23 cellular contexts compared by ENCODE assay signal in genomic region chr4:10534820-10535219, GRCh38.
DNase-seq lines count a peak whose midpoint lies in the region; ATAC-seq and TF ChIP-seq lines count a peak whose summit lies in the region.
"Had no signal": no experiment of that assay in that cellular context is flagged by ENCODE, and none has a peak within 500 bp of the region (broad histone marks: within the 10 kb centered on the region; RNA-seq: fewer than 3 reads in every experiment).

No MANE protein-coding gene starts in this region.

- no peaks in the 10 kb centered on the region for H3K36me3 ChIP-seq in A673 (ENCODE audit: insufficient read depth, low read length, poor library complexity, severe bottlenecking)
- H3K36me3 ChIP-seq: gastrocnemius medialis, thoracic aorta had no signal

- intact Hi-C loops in A673 (cut with micrococcal nuclease; ENCODE audit: unreplicated experiment): no loop called here
- intact Hi-C loops in posterior vena cava (cut with DNase I): no loop called here

- no peak overlapping the region for H3K4me3 ChIP-seq in A673 (ENCODE audit: low read depth, low read length, poor library complexity, severe bottlenecking)
- H3K4me3 ChIP-seq: body of pancreas, coronary artery, gastrocnemius medialis, thoracic aorta had no signal

- H3K27ac Mint-ChIP-seq in nephron progenitor cell: peak overlapping the region; percentile 6
- H3K27ac Mint-ChIP-seq: activated naive CD8-positive, alpha-beta T cell treated with anti-CD3 and anti-CD28 coated beads for 36 hours; activated T-cell treated with anti-CD3 and anti-CD28 coated beads, Interleukin-2, amount 50 U/mL, for 24 hours; H9; nephron had no signal

- H3K27me3 ChIP-seq in A673 (replicated peaks; ENCODE audit: insufficient read depth, low read depth, low read length, poor library complexity): peaks cover 16% of the 10 kb centered on the region
- H3K27me3 ChIP-seq: body of pancreas, gastrocnemius medialis had no signal

- no TSS peak for BruUV-seq in A673 (replicated peaks; lab: Mats Ljungman, UMichigan)

- no peak for TF ChIP-seq POLR2A in GM18505 (IDR thresholded peaks at IDR 0.05; ENCODE audit: borderline replicate concordance, extremely low read depth, insufficient read depth, insufficient read length)

- H3K9me3 ChIP-seq in A673 (ENCODE audit: low read depth, low read length, poor library complexity, severe bottlenecking): no peaks in the 10 kb centered on the region
- H3K9me3 ChIP-seq: body of pancreas, Caco-2, gastrocnemius medialis, thoracic aorta had no signal

- TF ChIP-seq CTCF in GM20000 (IDR thresholded peaks at IDR 0.05; ENCODE audit: extremely low read depth, missing control alignments) (no peak), nephron progenitor cell (IDR thresholded peaks at IDR 0.05) (no peak), A673 (conservative IDR thresholded peaks at IDR 0.05; ENCODE audit: low read depth, low read length) (no peak)

- no peak overlapping the region for H3K4me3 Mint-ChIP-seq in nephron progenitor cell
- H3K4me3 Mint-ChIP-seq: activated naive CD8-positive, alpha-beta T cell treated with anti-CD3 and anti-CD28 coated beads for 36 hours; activated T-cell treated with anti-CD3 and anti-CD28 coated beads, Interleukin-2, amount 50 U/mL, for 24 hours; H9; nephron had no signal

- CTCF ChIA-PET in A673 (lab: Charles Lee): no interaction called here

- H3K9me3 Mint-ChIP-seq in nephron progenitor cell: no peaks in the 10 kb centered on the region
- H3K9me3 Mint-ChIP-seq: activated naive CD8-positive, alpha-beta T cell treated with anti-CD3 and anti-CD28 coated beads for 36 hours; activated T-cell treated with anti-CD3 and anti-CD28 coated beads, Interleukin-2, amount 50 U/mL, for 24 hours; H9; nephron had no signal

- no peaks in the 10 kb centered on the region for H3K4me1 ChIP-seq in A673 (ENCODE audit: insufficient read depth, low read length, poor library complexity, severe bottlenecking)
- H3K4me1 ChIP-seq: body of pancreas, gastrocnemius medialis had no signal

- peak; percentile 74 for ATAC-seq in GM18505 (IDR thresholded peaks at IDR 0.05; ENCODE audit: unreplicated experiment)
- ATAC-seq in HG02885 (IDR thresholded peaks at IDR 0.05; ENCODE audit: poor library complexity, unreplicated experiment): peak; percentile 71
- ATAC-seq: body of pancreas, gastrocnemius medialis had no signal

- no peaks in the 10 kb centered on the region for H3K27me3 Mint-ChIP-seq in nephron progenitor cell (ENCODE audit: low read depth, poor library complexity)

- DNase-seq in GM20000 (ENCODE audit: low spot score) (peak; percentile 40), nephron progenitor cell (no peak), A673 (ENCODE audit: low spot score) (no peak), DMS114 treated with DMSO at 0.1 percent for 48 hours (lab: John Stamatoyannopoulos, UW; ENCODE audit: unreplicated experiment) (no peak), posterior vena cava (ENCODE audit: low spot score) (no peak)
- DNase-seq in activated T-cell treated with anti-CD3 and anti-CD28 coated beads, Interleukin-2, amount 50 U/mL, for 48 hours: no peak
- DNase-seq: activated CD4-positive, alpha-beta T cell treated with anti-CD3 and anti-CD28 coated beads, Interleukin-2, amount 50 U/mL, for 48 hours; activated naive CD8-positive, alpha-beta T cell treated with anti-CD3 and anti-CD28 coated beads for 36 hours; activated T-cell treated with anti-CD3 and anti-CD28 coated beads, Interleukin-2, amount 50 U/mL, for 24 hours; AML-193; body of pancreas; Caco-2; EL; gastrocnemius medialis; H9; NCI-H1105; SW 1271 had no signal

- H3K36me3 Mint-ChIP-seq in nephron progenitor cell (ENCODE audit: low read depth): no peaks in the 10 kb centered on the region
- H3K36me3 Mint-ChIP-seq: activated naive CD8-positive, alpha-beta T cell treated with anti-CD3 and anti-CD28 coated beads for 36 hours had no signal

- POLR2A ChIA-PET in A673 (lab: Charles Lee; ENCODE audit: low non-redundant PET): no interaction called here

- peaks cover 34% of the 10 kb centered on the region for H3K4me1 Mint-ChIP-seq in nephron progenitor cell
- H3K4me1 Mint-ChIP-seq: activated naive CD8-positive, alpha-beta T cell treated with anti-CD3 and anti-CD28 coated beads for 36 hours; nephron had no signal

- no peak overlapping the region for H3K27ac ChIP-seq in A673 (ENCODE audit: low read depth, low read length, poor library complexity, severe bottlenecking)
- H3K27ac ChIP-seq: body of pancreas, coronary artery, gastrocnemius medialis, KMS-11, thoracic aorta had no signal
